In the genomic region with DNA sequence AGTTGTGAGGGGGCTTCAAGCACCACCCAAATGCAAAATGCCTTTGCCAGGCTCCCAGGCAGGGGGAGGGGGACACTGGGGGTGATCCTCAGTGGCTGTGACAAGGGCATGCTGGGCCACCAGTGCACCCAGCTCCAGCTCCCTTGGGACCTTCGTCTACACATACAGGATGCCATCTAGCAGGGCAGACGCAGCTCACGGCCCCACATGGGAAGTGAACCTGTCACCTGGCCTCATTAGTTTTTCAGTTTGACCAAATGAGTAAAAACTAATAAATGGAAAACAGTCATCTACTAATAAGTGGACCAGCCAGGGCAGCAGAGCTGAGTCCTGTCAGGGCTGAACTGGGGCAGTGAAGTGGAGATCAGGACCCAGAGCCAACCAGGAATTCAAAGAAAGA, we compare ENCODE assay signal across 1 cellular context.
TF ChIP-seq lines count a peak whose summit lies in the region.

No MANE protein-coding gene starts in this region.

TF ChIP-seq in H1, 55 proteins besides CTCF, POLR2A, EP300 and RAD21 (continued from another document):
- no peak for TF ChIP-seq CTBP2 (IDR thresholded peaks at IDR 0.05; ENCODE audit: borderline replicate concordance, insufficient read depth, insufficient read length, low read length)
